In the genomic region with DNA sequence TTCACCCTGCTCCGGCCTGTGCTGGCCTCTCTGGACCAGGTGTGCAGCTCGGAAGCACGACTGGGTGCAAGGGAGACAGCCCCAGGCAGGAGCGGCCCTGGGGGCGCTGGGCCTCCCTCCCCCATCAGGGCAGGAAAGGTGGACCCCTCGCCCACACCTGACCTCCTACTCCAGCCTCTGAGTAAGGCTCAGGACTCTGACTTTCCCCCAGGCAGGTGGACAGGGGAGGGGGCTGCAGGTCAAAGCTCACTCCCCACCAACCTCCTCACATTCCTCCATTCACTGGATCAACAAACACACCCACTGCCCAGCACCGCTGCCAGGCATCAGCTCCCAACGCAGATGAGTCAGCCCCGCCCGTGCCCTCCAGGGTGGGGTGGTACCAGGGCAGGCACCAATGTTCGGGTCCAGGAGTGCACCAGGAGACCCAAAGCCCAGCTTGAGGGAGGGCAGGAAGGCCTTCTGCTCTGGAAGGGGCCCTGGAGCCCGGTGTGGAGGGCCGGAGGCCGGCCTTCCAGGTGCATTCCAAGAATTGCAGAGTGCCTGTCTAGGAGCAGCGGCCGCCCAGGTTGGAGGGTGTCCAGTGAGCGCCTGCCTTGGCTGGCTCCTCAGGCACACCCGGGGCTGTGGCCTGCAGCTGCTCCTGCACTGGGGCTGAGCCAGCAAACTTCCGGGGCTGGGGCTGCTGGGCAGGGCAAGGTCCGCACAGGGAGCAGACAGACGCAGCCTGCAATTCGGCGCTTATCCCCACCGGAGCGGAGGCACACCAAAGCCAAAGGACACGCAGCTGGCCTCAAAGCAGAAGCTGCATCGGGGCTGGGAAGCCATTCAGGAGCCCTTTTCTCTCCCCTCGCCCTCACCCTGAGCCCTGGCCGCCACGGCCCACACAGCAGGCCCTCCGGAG, we compare ENCODE assay signal across 8 cellular contexts. TPM values are rescaled to one million over a fixed set of nuclear protein-coding genes. Genes with fewer than 3 reads are reported as not detected.
A peak's percentile ranks its signal among the peaks of the same experiment; 100 is the strongest.
DNase-seq lines count a peak whose midpoint lies in the region; ATAC-seq and TF ChIP-seq lines count a peak whose summit lies in the region.

No MANE protein-coding gene starts in this region.

- peaks cover 11% of the 10 kb centered on the region for H3K27me3 Mint-ChIP-seq in endothelial cell (ENCODE audit: unreplicated experiment)
- no peaks in the 10 kb centered on the region for H3K27me3 Mint-ChIP-seq in nephron (ENCODE audit: low read depth)

- peaks cover 48% of the 10 kb centered on the region for H3K4me1 ChIP-seq in PC-3 (ENCODE audit: insufficient read depth, low read length)

- H3K4me3 ChIP-seq in PC-3 (ENCODE audit: low read length) (peak overlapping the region; percentile 76), foreskin fibroblast (ENCODE audit: low read depth in 1 of 2, low read length in 2 of 2) (no peak overlapping the region)

- peak overlapping the region; percentile 80 for H3K27ac ChIP-seq in PC-3 (ENCODE audit: low read length)

- BruUV-seq in PC-3 (replicated peaks; lab: Mats Ljungman, UMichigan) = no TSS peak

- peak overlapping the region; percentile 91 for H3K4me2 ChIP-seq in PC-3 (ENCODE audit: low read length)

- intact Hi-C loops in PC-3 (cut with micrococcal nuclease) = loop anchor here (2.0 kb wide), 1 partner anchor 37 kb away; no protein-coding TSS in a partner anchor

- peak overlapping the region; percentile 11 for H3K4me3 Mint-ChIP-seq in endothelial cell (ENCODE audit: unreplicated experiment)
- H3K4me3 Mint-ChIP-seq in nephron = peak overlapping the region; percentile 65 to 77 (median 77)

- DNase-seq in NCI-H2107 (lab: John Stamatoyannopoulos, UW) (peak; percentile 37), NCI-H2107 treated with DMSO at 0.1 percent for 48 hours (lab: John Stamatoyannopoulos, UW; ENCODE audit: unreplicated experiment) (no peak), PC-3 (peak; percentile 92), endothelial cell (ENCODE audit: low spot score) (no peak), foreskin fibroblast (no peak), cerebellum (ENCODE audit: low spot score) (no peak)

- peak overlapping the region; percentile 52 for H3K9ac ChIP-seq in PC-3 (ENCODE audit: low read length)

- no peaks in the 10 kb centered on the region for H3K9me3 ChIP-seq in PC-3 (ENCODE audit: low read length)

- H3K79me2 ChIP-seq in PC-3 (ENCODE audit: low read length) = peaks cover 34% of the 10 kb centered on the region

- CTCF ChIA-PET in PC-3 (lab: Charles Lee) = no interaction called here

- no peaks in the 10 kb centered on the region for H3K27me3 ChIP-seq in PC-3 (ENCODE audit: low read length)

- POLR2A ChIA-PET in PC-3 (lab: Charles Lee; ENCODE audit: unreplicated experiment) = interaction anchor here (0.5 to 0.6 kb wide), 2 partner anchors 10 to 19 kb away, joined by 3 to 4 read pairs; no protein-coding TSS in a partner anchor

- H3K9me3 Mint-ChIP-seq in endothelial cell (ENCODE audit: unreplicated experiment) = no peaks in the 10 kb centered on the region
- H3K9me3 Mint-ChIP-seq in nephron = no peaks in the 10 kb centered on the region

- H2AFZ ChIP-seq in PC-3 (ENCODE audit: low read length) = no peak overlapping the region

- no peaks in the 10 kb centered on the region for H3F3A ChIP-seq in PC-3 (ENCODE audit: low read length, unreplicated experiment)

- H3K27ac Mint-ChIP-seq in endothelial cell (ENCODE audit: unreplicated experiment) (no peak overlapping the region), nephron (peak overlapping the region; percentile 70 to 88 (median 82))

- H3K36me3 Mint-ChIP-seq in endothelial cell (ENCODE audit: low read depth, unreplicated experiment) = peaks cover 4% of the 10 kb centered on the region
- H3K36me3 Mint-ChIP-seq in nephron (ENCODE audit: low read depth) = no peaks in the 10 kb centered on the region

- H3K4me1 Mint-ChIP-seq in endothelial cell (ENCODE audit: unreplicated experiment) = peaks cover 4% of the 10 kb centered on the region
- peaks cover 33% of the 10 kb centered on the region for H3K4me1 Mint-ChIP-seq in nephron

- ATAC-seq in PC-3 (peak; percentile 74), HG02571 (IDR thresholded peaks at IDR 0.05; ENCODE audit: unreplicated experiment) (no peak)

- TF ChIP-seq CTCF in PC-3 (conservative IDR thresholded peaks at IDR 0.05; ENCODE audit: low read depth, low read length) = no peak
- no peak for TF ChIP-seq CTCF in endothelial cell (IDR thresholded peaks at IDR 0.05; ENCODE audit: unreplicated experiment)
- TF ChIP-seq CTCF in nephron (IDR thresholded peaks at IDR 0.05; ENCODE audit: unreplicated experiment in 3 of 3) = no peak
- TF ChIP-seq CTCF in foreskin fibroblast (IDR thresholded peaks at IDR 0.05; ENCODE audit: low read depth, low read length) = no peak

- H3K9me2 ChIP-seq in PC-3 (replicated peaks; ENCODE audit: low read length) = no peaks in the 10 kb centered on the region

- peaks cover 7% of the 10 kb centered on the region; the same call in 1 of the 2 replicates for H3K36me3 ChIP-seq in PC-3 (ENCODE audit: low read depth, low read length)

- peaks cover 28% of the 10 kb centered on the region for H4K20me1 ChIP-seq in PC-3 (ENCODE audit: low read length)

RNA-seq across cellular contexts. Expression of gene INF2, which starts 1.6 kb away (rescaled TPM):
- 132 and 161 TPM in 2 replicates for total RNA-seq in PC-3 (2014; rRNA removed)
- 97.2 TPM for total RNA-seq in endothelial cell (ENCODE audit: unreplicated experiment)
- 4.2 TPM for total RNA-seq in cerebellum

RNA-seq across cellular contexts. Expression of gene ADSS1, which starts 36.2 kb away (rescaled TPM):
- total RNA-seq in PC-3 (2014; rRNA removed) (7.9 and 8.8 TPM in 2 replicates), endothelial cell (ENCODE audit: unreplicated experiment) (6.1 TPM), cerebellum (1.9 TPM)

Comparison
In these comparisons a context has a peak if more than half of its experiments do, and no peak if none do; other contexts are left out.
1. DNase-seq: peak in NCI-H2107 (single experiment) and PC-3 (single experiment); none in NCI-H2107 treated with DMSO at 0.1 percent for 48 hours (single experiment), endothelial cell (single experiment), foreskin fibroblast (0 of 2) and cerebellum (single experiment).
2. RNA of gene INF2, which starts 1.6 kb away (total RNA-seq): 132 to 161 TPM in PC-3 and 97.2 TPM in endothelial cell (single experiment); 4.2 TPM in cerebellum (single experiment); every median in the first group is over 10 times any median in the second.